In the genomic region with DNA sequence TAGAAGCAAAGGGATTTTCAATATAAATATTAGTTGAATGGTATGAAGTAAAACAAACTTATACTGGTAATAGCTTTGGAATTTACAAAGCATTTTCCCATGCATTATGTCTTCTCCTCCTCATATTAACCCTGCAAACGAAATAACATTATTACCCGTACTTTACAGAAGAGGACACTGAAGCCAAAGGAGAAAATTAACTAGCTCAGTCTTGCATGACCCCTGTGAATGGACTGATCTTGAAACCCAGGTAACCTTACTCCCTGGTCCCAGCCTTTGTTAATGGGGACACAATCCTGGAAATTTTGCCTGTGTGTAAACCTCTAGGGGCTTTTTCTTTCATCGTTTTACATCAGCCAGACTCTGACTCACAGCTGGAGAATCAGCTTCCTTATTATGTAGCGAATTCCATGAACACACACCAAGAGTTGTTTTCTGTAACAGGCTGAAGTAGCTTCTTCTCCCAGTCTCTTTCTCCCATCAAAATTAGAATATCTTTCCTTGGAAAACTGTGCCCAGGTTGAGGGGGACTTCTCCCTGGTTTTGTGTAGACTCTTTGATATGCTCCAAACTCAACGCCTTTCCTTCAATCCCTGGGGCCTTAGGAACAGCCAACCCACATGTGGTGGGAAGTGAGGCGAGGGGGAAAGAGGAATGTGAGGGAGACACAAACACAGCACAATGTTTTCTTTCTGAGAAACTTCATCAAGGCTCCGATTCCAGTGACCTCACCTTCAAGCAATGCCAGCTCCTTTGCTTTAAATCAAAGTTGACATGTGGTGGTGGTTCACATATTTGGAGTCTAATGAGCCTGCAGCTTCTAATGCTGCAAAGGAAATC, we compare ENCODE assay signal across 10 cellular contexts.
A peak's percentile ranks its signal among the peaks of the same experiment; 100 is the strongest.
DNase-seq lines count a peak whose midpoint lies in the region; ATAC-seq and TF ChIP-seq lines count a peak whose summit lies in the region.
"Had no signal": no experiment of that assay in that cellular context is flagged by ENCODE, and none has a peak within 500 bp of the region (broad histone marks: within the 10 kb centered on the region; RNA-seq: fewer than 3 reads in every experiment).

No MANE protein-coding gene starts in this region.

- intact Hi-C loops in thyroid gland (cut with DNase I): no loop called here

- H3K27me3 ChIP-seq in ectodermal cell (ENCODE audit: control insufficient read depth, insufficient read depth, low read length, poor library complexity, severe bottlenecking) (no peaks in the 10 kb centered on the region), suprapubic skin (no peaks in the 10 kb centered on the region), thyroid gland (no peaks in the 10 kb centered on the region)

- no peak for TF ChIP-seq EP300 in suprapubic skin (IDR thresholded peaks at IDR 0.05)

- H3K4me3 ChIP-seq in ectodermal cell (ENCODE audit: insufficient read depth, low read depth, low read length): no peak overlapping the region
- H3K4me3 ChIP-seq in suprapubic skin: no peak overlapping the region
- no peak overlapping the region for H3K4me3 ChIP-seq in thyroid gland (replicated peaks in 1 of 3)

- H3K27ac ChIP-seq in ectodermal cell (ENCODE audit: insufficient read depth, low read depth, low read length, poor library complexity, severe bottlenecking) (peak overlapping the region; percentile 51), suprapubic skin (no peak overlapping the region), thyroid gland (no peak overlapping the region)

- peaks cover 4% of the 10 kb centered on the region for H3K9me3 Mint-ChIP-seq in nephron

- TF ChIP-seq POLR2A in suprapubic skin (IDR thresholded peaks at IDR 0.05) (no peak), thyroid gland (IDR thresholded peaks at IDR 0.05) (no peak)

- H3K4me1 ChIP-seq in ectodermal cell (ENCODE audit: control insufficient read depth, insufficient read depth, low read length) (no peaks in the 10 kb centered on the region), suprapubic skin (no peaks in the 10 kb centered on the region), thyroid gland (no peaks in the 10 kb centered on the region)

- ATAC-seq in HG02763 (IDR thresholded peaks at IDR 0.05; ENCODE audit: unreplicated experiment): no peak
- ATAC-seq in HG02870 (IDR thresholded peaks at IDR 0.05; ENCODE audit: unreplicated experiment): no peak
- ATAC-seq: activated CD4-positive, alpha-beta T cell treated with anti-CD3 and anti-CD28 coated beads for 36 hours had no signal

- TF ChIP-seq CTCF in AG09319 (IDR thresholded peaks at IDR 0.05; ENCODE audit: low read depth, low read length): no peak
- TF ChIP-seq CTCF in nephron (IDR thresholded peaks at IDR 0.05; ENCODE audit: unreplicated experiment in 3 of 3): no peak
- TF ChIP-seq CTCF in suprapubic skin (IDR thresholded peaks at IDR 0.05): no peak
- TF ChIP-seq CTCF in thyroid gland (IDR thresholded peaks at IDR 0.05): no peak

- DNase-seq in AG09319 (ENCODE audit: extremely low read depth, low read depth) (peak; percentile 95), NCI-H460 (ENCODE audit: extremely low read depth, low read depth) (peak; percentile 82), suprapubic skin (ENCODE audit: low spot score in 2 of 2) (no peak), thyroid gland (no peak)
- DNase-seq: activated CD4-positive, alpha-beta T cell treated with anti-CD3 and anti-CD28 coated beads for 36 hours; Karpas-422 had no signal

- H3K9me3 ChIP-seq in ectodermal cell (ENCODE audit: control insufficient read depth, low read length) (no peaks in the 10 kb centered on the region), suprapubic skin (no peaks in the 10 kb centered on the region), thyroid gland (no peaks in the 10 kb centered on the region)

- 81 to 84% methylated on average over 6 to 7 of the region's 7 CpGs for WGBS in ectodermal cell, 2 experiments
- WGBS in suprapubic skin: 45% methylated on average over 7 of the region's 7 CpGs
- 60 to 61% methylated on average over 7 of the region's 7 CpGs for WGBS in thyroid gland, 2 donors

- H3K27me3 Mint-ChIP-seq in nephron (ENCODE audit: low read depth): no peaks in the 10 kb centered on the region
- H3K27me3 Mint-ChIP-seq: activated CD4-positive, alpha-beta T cell treated with anti-CD3 and anti-CD28 coated beads for 36 hours had no signal

- H3K4me3 Mint-ChIP-seq in nephron: no peak overlapping the region
- H3K4me3 Mint-ChIP-seq: activated CD4-positive, alpha-beta T cell treated with anti-CD3 and anti-CD28 coated beads for 36 hours had no signal

- no peaks in the 10 kb centered on the region for H3K36me3 ChIP-seq in ectodermal cell (ENCODE audit: control insufficient read depth, insufficient read depth, low read length)
- no peaks in the 10 kb centered on the region for H3K36me3 ChIP-seq in suprapubic skin
- H3K36me3 ChIP-seq in thyroid gland: no peaks in the 10 kb centered on the region

- H3K27ac Mint-ChIP-seq in nephron: peak overlapping the region; percentile 78 to 96 (median 94)
- H3K27ac Mint-ChIP-seq: activated CD4-positive, alpha-beta T cell treated with anti-CD3 and anti-CD28 coated beads for 36 hours had no signal

- no peaks in the 10 kb centered on the region for H3K36me3 Mint-ChIP-seq in nephron (ENCODE audit: low read depth)

- H3K4me1 Mint-ChIP-seq in nephron: no peaks in the 10 kb centered on the region
- H3K4me1 Mint-ChIP-seq: activated CD4-positive, alpha-beta T cell treated with anti-CD3 and anti-CD28 coated beads for 36 hours had no signal

Comparison
In these comparisons a context has a peak if more than half of its experiments do, and no peak if none do; other contexts are left out.
1. DNase-seq: peak in AG09319 (single experiment) and NCI-H460 (single experiment); none in suprapubic skin (0 of 2) and thyroid gland (0 of 2).